1 cellular context compared by ENCODE assay signal in the genomic region with DNA sequence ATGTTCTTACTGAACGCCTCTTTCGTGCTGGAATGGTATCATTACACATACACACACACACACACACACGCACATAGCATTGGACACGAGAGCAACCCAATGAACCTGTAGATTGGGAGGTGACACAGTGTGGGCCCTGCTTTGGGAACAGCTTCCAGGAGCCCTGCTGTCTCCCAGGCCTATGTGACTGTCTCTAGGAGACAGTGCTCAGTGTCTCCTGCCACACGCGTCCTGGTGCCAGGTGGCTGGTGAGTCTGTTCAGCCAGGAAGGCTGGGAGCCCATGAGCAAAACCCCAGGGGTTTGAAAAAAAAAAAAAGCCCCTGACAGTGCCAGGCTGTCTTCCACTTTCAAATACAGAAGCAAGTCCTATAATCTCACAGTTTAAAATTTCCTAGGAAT.
TF ChIP-seq lines count a peak whose summit lies in the region.

No MANE protein-coding gene starts in this region.

TF ChIP-seq in HepG2, 621 proteins besides CTCF, POLR2A, EP300 and RAD21:
- TF ChIP-seq PHF21A (CRISPR knock-in tag; IDR thresholded peaks at IDR 0.05) = no peak
- TF ChIP-seq, protein P1, sequence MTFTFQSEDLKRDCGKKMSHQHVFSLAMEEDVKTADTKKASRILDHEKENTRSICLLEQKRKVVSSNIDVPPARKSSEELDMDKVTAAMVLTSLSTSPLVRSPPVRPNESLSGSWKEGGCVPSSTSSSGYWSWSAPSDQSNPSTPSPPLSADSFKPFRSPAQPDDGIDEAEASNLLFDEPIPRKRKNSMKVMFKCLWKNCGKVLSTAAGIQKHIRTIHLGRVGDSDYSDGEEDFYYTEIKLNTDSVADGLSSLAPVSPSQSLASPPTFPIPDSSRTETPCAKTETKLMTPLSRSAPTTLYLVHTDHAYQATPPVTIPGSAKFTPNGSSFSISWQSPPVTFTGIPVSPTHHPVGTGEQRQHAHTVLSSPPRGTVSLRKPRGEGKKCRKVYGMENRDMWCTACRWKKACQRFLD (CRISPR knock-in tag; IDR thresholded peaks at IDR 0.05; ENCODE audit: borderline replicate concordance) = no peak
- TF ChIP-seq SP4 (CRISPR knock-in tag; IDR thresholded peaks at IDR 0.05) = no peak
- TF ChIP-seq, protein P2, sequence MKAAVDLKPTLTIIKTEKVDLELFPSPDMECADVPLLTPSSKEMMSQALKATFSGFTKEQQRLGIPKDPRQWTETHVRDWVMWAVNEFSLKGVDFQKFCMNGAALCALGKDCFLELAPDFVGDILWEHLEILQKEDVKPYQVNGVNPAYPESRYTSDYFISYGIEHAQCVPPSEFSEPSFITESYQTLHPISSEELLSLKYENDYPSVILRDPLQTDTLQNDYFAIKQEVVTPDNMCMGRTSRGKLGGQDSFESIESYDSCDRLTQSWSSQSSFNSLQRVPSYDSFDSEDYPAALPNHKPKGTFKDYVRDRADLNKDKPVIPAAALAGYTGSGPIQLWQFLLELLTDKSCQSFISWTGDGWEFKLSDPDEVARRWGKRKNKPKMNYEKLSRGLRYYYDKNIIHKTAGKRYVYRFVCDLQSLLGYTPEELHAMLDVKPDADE (CRISPR knock-in tag; IDR thresholded peaks at IDR 0.05) = no peak
- TF ChIP-seq, protein P3, sequence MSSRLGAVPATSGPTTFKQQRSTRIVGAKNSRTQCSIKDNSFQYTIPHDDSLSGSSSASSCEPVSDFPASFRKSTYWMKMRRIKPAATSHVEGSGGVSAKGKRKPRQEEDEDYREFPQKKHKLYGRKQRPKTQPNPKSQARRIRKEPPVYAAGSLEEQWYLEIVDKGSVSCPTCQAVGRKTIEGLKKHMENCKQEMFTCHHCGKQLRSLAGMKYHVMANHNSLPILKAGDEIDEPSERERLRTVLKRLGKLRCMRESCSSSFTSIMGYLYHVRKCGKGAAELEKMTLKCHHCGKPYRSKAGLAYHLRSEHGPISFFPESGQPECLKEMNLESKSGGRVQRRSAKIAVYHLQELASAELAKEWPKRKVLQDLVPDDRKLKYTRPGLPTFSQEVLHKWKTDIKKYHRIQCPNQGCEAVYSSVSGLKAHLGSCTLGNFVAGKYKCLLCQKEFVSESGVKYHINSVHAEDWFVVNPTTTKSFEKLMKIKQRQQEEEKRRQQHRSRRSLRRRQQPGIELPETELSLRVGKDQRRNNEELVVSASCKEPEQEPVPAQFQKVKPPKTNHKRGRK (CRISPR knock-in tag; IDR thresholded peaks at IDR 0.05) = no peak
- TF ChIP-seq KDM2A (CRISPR knock-in tag; IDR thresholded peaks at IDR 0.05; ENCODE audit: borderline replicate concordance, low read depth) = no peak
- TF ChIP-seq ZNF557 (CRISPR knock-in tag; IDR thresholded peaks at IDR 0.05) = no peak
- TF ChIP-seq, protein P4, sequence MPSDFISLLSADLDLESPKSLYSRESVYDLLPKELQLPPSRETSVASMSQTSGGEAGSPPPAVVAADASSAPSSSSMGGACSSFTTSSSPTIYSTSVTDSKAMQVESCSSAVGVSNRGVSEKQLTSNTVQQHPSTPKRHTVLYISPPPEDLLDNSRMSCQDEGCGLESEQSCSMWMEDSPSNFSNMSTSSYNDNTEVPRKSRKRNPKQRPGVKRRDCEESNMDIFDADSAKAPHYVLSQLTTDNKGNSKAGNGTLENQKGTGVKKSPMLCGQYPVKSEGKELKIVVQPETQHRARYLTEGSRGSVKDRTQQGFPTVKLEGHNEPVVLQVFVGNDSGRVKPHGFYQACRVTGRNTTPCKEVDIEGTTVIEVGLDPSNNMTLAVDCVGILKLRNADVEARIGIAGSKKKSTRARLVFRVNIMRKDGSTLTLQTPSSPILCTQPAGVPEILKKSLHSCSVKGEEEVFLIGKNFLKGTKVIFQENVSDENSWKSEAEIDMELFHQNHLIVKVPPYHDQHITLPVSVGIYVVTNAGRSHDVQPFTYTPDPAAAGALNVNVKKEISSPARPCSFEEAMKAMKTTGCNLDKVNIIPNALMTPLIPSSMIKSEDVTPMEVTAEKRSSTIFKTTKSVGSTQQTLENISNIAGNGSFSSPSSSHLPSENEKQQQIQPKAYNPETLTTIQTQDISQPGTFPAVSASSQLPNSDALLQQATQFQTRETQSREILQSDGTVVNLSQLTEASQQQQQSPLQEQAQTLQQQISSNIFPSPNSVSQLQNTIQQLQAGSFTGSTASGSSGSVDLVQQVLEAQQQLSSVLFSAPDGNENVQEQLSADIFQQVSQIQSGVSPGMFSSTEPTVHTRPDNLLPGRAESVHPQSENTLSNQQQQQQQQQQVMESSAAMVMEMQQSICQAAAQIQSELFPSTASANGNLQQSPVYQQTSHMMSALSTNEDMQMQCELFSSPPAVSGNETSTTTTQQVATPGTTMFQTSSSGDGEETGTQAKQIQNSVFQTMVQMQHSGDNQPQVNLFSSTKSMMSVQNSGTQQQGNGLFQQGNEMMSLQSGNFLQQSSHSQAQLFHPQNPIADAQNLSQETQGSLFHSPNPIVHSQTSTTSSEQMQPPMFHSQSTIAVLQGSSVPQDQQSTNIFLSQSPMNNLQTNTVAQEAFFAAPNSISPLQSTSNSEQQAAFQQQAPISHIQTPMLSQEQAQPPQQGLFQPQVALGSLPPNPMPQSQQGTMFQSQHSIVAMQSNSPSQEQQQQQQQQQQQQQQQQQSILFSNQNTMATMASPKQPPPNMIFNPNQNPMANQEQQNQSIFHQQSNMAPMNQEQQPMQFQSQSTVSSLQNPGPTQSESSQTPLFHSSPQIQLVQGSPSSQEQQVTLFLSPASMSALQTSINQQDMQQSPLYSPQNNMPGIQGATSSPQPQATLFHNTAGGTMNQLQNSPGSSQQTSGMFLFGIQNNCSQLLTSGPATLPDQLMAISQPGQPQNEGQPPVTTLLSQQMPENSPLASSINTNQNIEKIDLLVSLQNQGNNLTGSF (CRISPR knock-in tag; IDR thresholded peaks at IDR 0.05) = no peak
- TF ChIP-seq, protein P5, sequence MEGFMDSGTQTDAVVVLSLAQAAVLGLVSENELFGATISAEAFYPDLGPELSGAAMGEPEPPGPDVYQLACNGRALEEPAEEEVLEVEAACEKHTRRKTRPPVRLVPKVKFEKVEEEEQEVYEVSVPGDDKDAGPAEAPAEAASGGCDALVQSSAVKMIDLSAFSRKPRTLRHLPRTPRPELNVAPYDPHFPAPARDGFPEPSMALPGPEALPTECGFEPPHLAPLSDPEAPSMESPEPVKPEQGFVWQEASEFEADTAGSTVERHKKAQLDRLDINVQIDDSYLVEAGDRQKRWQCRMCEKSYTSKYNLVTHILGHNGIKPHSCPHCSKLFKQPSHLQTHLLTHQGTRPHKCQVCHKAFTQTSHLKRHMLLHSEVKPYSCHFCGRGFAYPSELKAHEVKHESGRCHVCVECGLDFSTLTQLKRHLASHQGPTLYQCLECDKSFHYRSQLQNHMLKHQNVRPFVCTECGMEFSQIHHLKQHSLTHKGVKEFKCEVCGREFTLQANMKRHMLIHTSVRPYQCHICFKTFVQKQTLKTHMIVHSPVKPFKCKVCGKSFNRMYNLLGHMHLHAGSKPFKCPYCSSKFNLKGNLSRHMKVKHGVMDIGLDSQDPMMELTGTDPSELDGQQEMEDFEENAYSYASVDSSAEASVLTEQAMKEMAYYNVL (CRISPR knock-in tag; IDR thresholded peaks at IDR 0.05; ENCODE audit: borderline replicate concordance) = no peak
- TF ChIP-seq, protein P6, sequence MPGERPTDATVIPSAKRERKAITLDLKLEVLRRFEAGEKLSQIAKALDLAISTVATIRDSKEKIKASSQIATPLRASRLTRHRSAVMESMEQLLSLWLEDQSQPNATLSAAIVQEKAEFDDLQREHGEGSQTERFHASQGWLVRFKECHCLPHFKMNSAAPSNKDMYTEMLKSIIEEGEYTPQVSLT (CRISPR knock-in tag; IDR thresholded peaks at IDR 0.05; ENCODE audit: borderline replicate concordance, low read depth) = no peak
- TF ChIP-seq SP1 (IDR thresholded peaks at IDR 0.05) = no peak
- TF ChIP-seq SP1 (CRISPR knock-in tag; IDR thresholded peaks at IDR 0.05) = no peak
- no peak for TF ChIP-seq REXO4 (CRISPR knock-in tag; IDR thresholded peaks at IDR 0.05; ENCODE audit: borderline replicate concordance)
- no peak for TF ChIP-seq SOX5 (CRISPR knock-in tag; IDR thresholded peaks at IDR 0.05; ENCODE audit: borderline replicate concordance)
TF ChIP-seq in HepG2: peak in this region for 0.
